In genomic region chr19:49071860-49072547, GRCh38 we compare ENCODE assay signal across 10 cellular contexts. TPM values are rescaled to one million over a fixed set of nuclear protein-coding genes. Genes with fewer than 3 reads are reported as not detected.
DNase-seq lines count a peak whose midpoint lies in the region; TF ChIP-seq lines count a peak whose summit lies in the region.
"Had no signal": no experiment of that assay in that cellular context is flagged by ENCODE, and none has a peak within 500 bp of the region (broad histone marks: within the 10 kb centered on the region; RNA-seq: fewer than 3 reads in every experiment).

No MANE protein-coding gene starts in this region.

- H3K4me2 ChIP-seq in mesenchymal stem cell (ENCODE audit: low read length, poor library complexity, severe bottlenecking), result no peak overlapping the region

- H3K79me1 ChIP-seq in mesenchymal stem cell (replicated peaks; ENCODE audit: low read length, poor library complexity, severe bottlenecking), result no peaks in the 10 kb centered on the region

- H3K18ac ChIP-seq in mesenchymal stem cell (ENCODE audit: low read depth in 1 of 2, low read length in 2 of 2), result no peak overlapping the region

- 44% methylated on average over 82 of the region's 93 CpGs for WGBS in mesenchymal stem cell

- peaks cover 62 to 65% of the 10 kb centered on the region in 2 experiments for H3K27me3 ChIP-seq in mesenchymal stem cell (ENCODE audit: control insufficient read depth in 1 of 2, insufficient read depth in 1 of 2, low read length in 2 of 2)

- H3K23ac ChIP-seq in mesenchymal stem cell (ENCODE audit: low read length in 2 of 2), result no peak overlapping the region

- H4K91ac ChIP-seq in mesenchymal stem cell (ENCODE audit: low read length), result no peak overlapping the region

- no peak overlapping the region for H3K4ac ChIP-seq in mesenchymal stem cell (ENCODE audit: low read depth in 1 of 2, low read length in 2 of 2)

- peak overlapping the region; percentile 13 for H2BK15ac ChIP-seq in mesenchymal stem cell (ENCODE audit: low read depth, poor library complexity, severe bottlenecking)

- peaks cover 9% of the 10 kb centered on the region for H3K4me1 ChIP-seq in mesenchymal stem cell (ENCODE audit: control insufficient read depth, insufficient read depth, low read depth, low read length)

- no peak overlapping the region for H4K8ac ChIP-seq in mesenchymal stem cell (ENCODE audit: low read length)

- TF ChIP-seq CTCF in GM20000 (IDR thresholded peaks at IDR 0.05; ENCODE audit: extremely low read depth, missing control alignments), result no peak

- no peak overlapping the region for H3K9ac ChIP-seq in mesenchymal stem cell (ENCODE audit: low read length)

- H3K36me3 ChIP-seq in mesenchymal stem cell (ENCODE audit: control insufficient read depth in 1 of 2, insufficient read depth in 2 of 2, low read depth in 1 of 2, low read length in 2 of 2), result no peaks in the 10 kb centered on the region

- H3K9me3 ChIP-seq in mesenchymal stem cell (ENCODE audit: control insufficient read depth, low read length), result peaks cover 5% of the 10 kb centered on the region

- no peak overlapping the region for H2BK120ac ChIP-seq in mesenchymal stem cell (ENCODE audit: low read depth, low read length)

- peak overlapping the region in 1 of 2 experiments; percentile 8 for H3K4me3 ChIP-seq in mesenchymal stem cell (ENCODE audit: insufficient read depth in 1 of 2, low read depth in 1 of 2, low read length in 2 of 2)

- peak overlapping the region; percentile 64 for H2AFZ ChIP-seq in mesenchymal stem cell (ENCODE audit: low read depth, low read length)

- H2BK12ac ChIP-seq in mesenchymal stem cell (ENCODE audit: low read length in 2 of 2), result no peak overlapping the region

- no peak overlapping the region for H3K27ac ChIP-seq in mesenchymal stem cell (ENCODE audit: low read length, poor library complexity, severe bottlenecking)

- H2BK5ac ChIP-seq in mesenchymal stem cell (ENCODE audit: low read depth, low read length, poor library complexity, severe bottlenecking), result no peak overlapping the region

- H3K14ac ChIP-seq in mesenchymal stem cell (ENCODE audit: low read length in 2 of 2), result no peak overlapping the region

- H2AK5ac ChIP-seq in mesenchymal stem cell (ENCODE audit: low read length, severe bottlenecking), result no peak overlapping the region

- DNase-seq in CD1c-positive myeloid dendritic cell (ENCODE audit: extremely low spot score) (peak; percentile 19), GM20000 (ENCODE audit: low spot score) (peak; percentile 40), activated T-cell treated with anti-CD3 and anti-CD28 coated beads for 4 hours (peak; percentile 41), mesenchymal stem cell (no peak), NCI-H146 treated with DMSO at 0.1 percent for 48 hours (lab: John Stamatoyannopoulos, UW; ENCODE audit: unreplicated experiment) (no peak), SHP77 (lab: John Stamatoyannopoulos, UW) (no peak), NCI-H1436 (lab: John Stamatoyannopoulos, UW) (no peak)
- DNase-seq in stimulated activated naive CD4-positive, alpha-beta T cell treated with Interleukin-2 at 50 U/mL for 16 hours (lab: John Stamatoyannopoulos, UW), result no peak
- DNase-seq: NCI-H146; stimulated activated naive B cell treated with anti-CD40 and anti-IgM and Interleukin-4, amounts not matched to agents 10 μg/mL and 1 μg/mL and 100 μg/mL, for 72 hours had no signal

RNA-seq across cellular contexts. Expression of gene KCNA7, which starts 0.5 kb away (rescaled TPM):
- polyA plus RNA-seq in mesenchymal stem cell (2013, experiment 1 of 2), result not detected
- polyA plus RNA-seq in mesenchymal stem cell (2013, experiment 2 of 2), result not detected

RNA-seq across cellular contexts. Expression of gene NTF4, which starts 7.4 kb away (rescaled TPM):
- polyA plus RNA-seq in mesenchymal stem cell (2013, experiment 1 of 2), result 0.17 TPM
- polyA plus RNA-seq in mesenchymal stem cell (2013, experiment 2 of 2), result 0.18 TPM

RNA-seq across cellular contexts. Expression of gene SNRNP70, which starts 13.2 kb away (rescaled TPM):
- polyA plus RNA-seq in mesenchymal stem cell (2013, experiment 1 of 2), result 176 TPM
- 175 TPM for polyA plus RNA-seq in mesenchymal stem cell (2013, experiment 2 of 2)

RNA-seq across cellular contexts. Expression of gene CGB7, which starts 14.5 kb away (rescaled TPM):
- 0.23 TPM for polyA plus RNA-seq in mesenchymal stem cell (2013, experiment 1 of 2)
- 0.27 TPM for polyA plus RNA-seq in mesenchymal stem cell (2013, experiment 2 of 2)

RNA-seq across cellular contexts. Expression of gene CGB8, which starts 23.1 kb away (rescaled TPM):
- not detected for polyA plus RNA-seq in mesenchymal stem cell (2013, experiment 1 of 2)
- polyA plus RNA-seq in mesenchymal stem cell (2013, experiment 2 of 2), result not detected

Comparison
In these comparisons a context has a peak if more than half of its experiments do, and no peak if none do; other contexts are left out.
1. DNase-seq: peak in CD1c-positive myeloid dendritic cell (single experiment), GM20000 (single experiment) and activated T-cell treated with anti-CD3 and anti-CD28 coated beads for 4 hours (single experiment); none in mesenchymal stem cell (single experiment), NCI-H146 treated with DMSO at 0.1 percent for 48 hours (single experiment), SHP77 (0 of 2), NCI-H1436 (single experiment) and stimulated activated naive CD4-positive, alpha-beta T cell treated with Interleukin-2 at 50 U/mL for 16 hours (single experiment).